21 cellular contexts compared by ENCODE assay signal in genomic region chr17:45925311-45925710, GRCh38. TPM values are rescaled to one million over a fixed set of nuclear protein-coding genes. Genes with fewer than 3 reads are reported as not detected.
"Had no signal": no experiment of that assay in that cellular context is flagged by ENCODE, and none has a peak within 500 bp of the region (broad histone marks: within the 10 kb centered on the region; RNA-seq: fewer than 3 reads in every experiment).

No MANE protein-coding gene starts in this region.

- FAIRE-seq: small intestine had no signal

- H3K36me3 ChIP-seq: gastrocnemius medialis, heart right ventricle, neural progenitor cell, ovary, right atrium auricular region, stomach, thoracic aorta, transverse colon had no signal

- H3K4me3 Mint-ChIP-seq: naive thymus-derived CD8-positive, alpha-beta T cell; neural progenitor cell had no signal

- ATAC-seq: left ventricle myocardium superior; mucosa of descending colon; naive thymus-derived CD8-positive, alpha-beta T cell had no signal

- H3K27ac ChIP-seq: coronary artery, heart right ventricle, neural progenitor cell, ovary, right atrium auricular region, stomach, thoracic aorta, transverse colon had no signal

- DNase-seq: effector CD4-positive, alpha-beta T cell; gastrocnemius medialis; heart right ventricle; hypothalamus; islet precursor cell; left ventricle myocardium superior; mucosa of descending colon; naive thymus-derived CD8-positive, alpha-beta T cell; nucleus accumbens; ovary; small intestine; stimulated activated CD4-positive, alpha-beta T cell treated with anti-CD3 and anti-CD28 coated beads, Interleukin-12 subunit alpha, Interleukin-12 subunit beta, amount 100 ng/mL, for 4 hours; stimulated activated naive CD4-positive, alpha-beta T cell; stomach; substantia nigra; transverse colon had no signal

- H2AFZ ChIP-seq: neural progenitor cell had no signal

- H3K9ac ChIP-seq: neural progenitor cell had no signal

- H3K4me3 ChIP-seq: coronary artery, gastrocnemius medialis, heart right ventricle, mucosa of descending colon, neural progenitor cell, ovary, right atrium auricular region, stomach, thoracic aorta, transverse colon had no signal

- H3K4me1 ChIP-seq: heart right ventricle, neural progenitor cell, right atrium auricular region, stomach, transverse colon had no signal

- H3K9me3 ChIP-seq: gastrocnemius medialis, transverse colon had no signal

- H3K9me3 Mint-ChIP-seq: neural progenitor cell had no signal

- H3K27ac Mint-ChIP-seq: naive thymus-derived CD8-positive, alpha-beta T cell; neural progenitor cell had no signal

- H3K27me3 ChIP-seq: gastrocnemius medialis, heart right ventricle, neural progenitor cell, ovary, right atrium auricular region, transverse colon had no signal

- H3K36me3 Mint-ChIP-seq: neural progenitor cell had no signal

- H3K4me2 ChIP-seq: neural progenitor cell had no signal

- H3K4me1 Mint-ChIP-seq: naive thymus-derived CD8-positive, alpha-beta T cell had no signal

RNA-seq across cellular contexts. Expression of gene MAPT, which starts 31.0 kb away (rescaled TPM):
- total RNA-seq: dermis microvascular lymphatic vessel endothelial cell had no signal
